27 cellular contexts compared by ENCODE assay signal in genomic region chr1:218324226-218324580, GRCh38.
"Had no signal": no experiment of that assay in that cellular context is flagged by ENCODE, and none has a peak within 500 bp of the region (broad histone marks: within the 10 kb centered on the region; RNA-seq: fewer than 3 reads in every experiment).

No MANE protein-coding gene starts in this region.

- H3K27me3 Mint-ChIP-seq: activated B cell treated with CpG ODN at 0.5 μM for 24 hours; activated CD4-positive, alpha-beta memory T cell treated with anti-CD3 and anti-CD28 coated beads for 36 hours; activated CD4-positive, alpha-beta T cell treated with anti-CD3 and anti-CD28 coated beads, Interleukin-2, amount 10 ng/mL, durations not matched to agents 7 days and 5 days had no signal

- H3K27ac Mint-ChIP-seq: activated B cell treated with CpG ODN at 0.5 μM for 24 hours; activated CD4-positive, alpha-beta memory T cell treated with anti-CD3 and anti-CD28 coated beads for 36 hours; activated CD4-positive, alpha-beta T cell treated with anti-CD3 and anti-CD28 coated beads, Interleukin-2, amount 10 ng/mL, durations not matched to agents 7 days and 5 days; activated naive CD4-positive, alpha-beta T cell treated with anti-CD3 and anti-CD28 coated beads, Interleukin-2, amount 50 U/mL, for 72 hours; T-helper 1 cell treated with Interleukin-12 subunit alpha and Interleukin-12 subunit beta and Interleukin-4 antibody, amounts not matched to agents 30 μg/mL and 1 μg/mL, for 36 hours had no signal

- H3K9me3 Mint-ChIP-seq: activated B cell treated with CpG ODN at 0.5 μM for 24 hours; activated CD4-positive, alpha-beta memory T cell treated with anti-CD3 and anti-CD28 coated beads for 36 hours; activated CD4-positive, alpha-beta T cell treated with anti-CD3 and anti-CD28 coated beads, Interleukin-2, amount 10 ng/mL, durations not matched to agents 7 days and 5 days; activated naive CD4-positive, alpha-beta T cell treated with anti-CD3 and anti-CD28 coated beads, Interleukin-2, amount 50 U/mL, for 72 hours; activated T-cell treated with anti-CD3 and anti-CD28 coated beads, Interleukin-2, amount 50 U/mL, for 4 hours; T-helper 1 cell treated with Interleukin-12 subunit alpha and Interleukin-12 subunit beta and Interleukin-4 antibody, amounts not matched to agents 30 μg/mL and 1 μg/mL, for 36 hours had no signal

- H3K4me1 Mint-ChIP-seq: activated B cell treated with CpG ODN at 0.5 μM for 24 hours; activated CD4-positive, alpha-beta T cell treated with anti-CD3 and anti-CD28 coated beads, Interleukin-2, amount 10 ng/mL, durations not matched to agents 7 days and 5 days had no signal

- ATAC-seq: activated naive CD4-positive, alpha-beta T cell treated with anti-CD3 and anti-CD28 coated beads, Interleukin-2, amount 50 U/mL, for 72 hours; Panc1; Right ventricle myocardium inferior had no signal

- H3K27ac ChIP-seq: breast epithelium, SJCRH30 had no signal

- H3K4me3 ChIP-seq: breast epithelium, SJCRH30 had no signal

- H3K27me3 ChIP-seq: breast epithelium, SJCRH30 had no signal

- H3K4me1 ChIP-seq: breast epithelium, SJCRH30 had no signal

- H3K4me3 Mint-ChIP-seq: activated B cell treated with CpG ODN at 0.5 μM for 24 hours; activated CD4-positive, alpha-beta memory T cell treated with anti-CD3 and anti-CD28 coated beads for 36 hours; activated CD4-positive, alpha-beta T cell treated with anti-CD3 and anti-CD28 coated beads, Interleukin-2, amount 10 ng/mL, durations not matched to agents 7 days and 5 days; activated T-cell treated with anti-CD3 and anti-CD28 coated beads, Interleukin-2, amount 50 U/mL, for 4 hours; T-helper 1 cell treated with Interleukin-12 subunit alpha and Interleukin-12 subunit beta and Interleukin-4 antibody, amounts not matched to agents 30 μg/mL and 1 μg/mL, for 36 hours had no signal

- H3K9me3 ChIP-seq: breast epithelium, SJCRH30 had no signal

- DNase-seq: activated B cell treated with CpG ODN at 0.5 μM for 24 hours; activated CD4-positive, alpha-beta memory T cell treated with anti-CD3 and anti-CD28 coated beads for 36 hours; activated CD4-positive, alpha-beta T cell treated with anti-CD3 and anti-CD28 coated beads for 1 hour; activated CD4-positive, alpha-beta T cell treated with anti-CD3 and anti-CD28 coated beads, Interleukin-2, amount 10 ng/mL, durations not matched to agents 7 days and 5 days; activated CD8-positive, alpha-beta memory T cell treated with anti-CD3 and anti-CD28 coated beads for 24 hours; activated effector memory CD4-positive, alpha-beta T cell treated with anti-CD3 and anti-CD28 coated beads, Interleukin-2, amount 50 U/mL, for 16 hours; activated naive CD4-positive, alpha-beta T cell treated with Interleukin-2 at 50 U/mL for 16 hours; activated T-cell treated with anti-CD3 and anti-CD28 coated beads, Interleukin-2, amount 50 U/mL, for 4 hours; caudate nucleus; Kasumi-1; KBM-7; NCI-H1105 treated with DMSO at 0.1 percent for 48 hours; NCI-H146; NCI-H187 treated with DMSO at 0.1 percent for 48 hours; NCI-H2081 treated with DMSO at 0.1 percent for 48 hours; NCI-H2227 treated with DMSO at 0.1 percent for 48 hours; NCI-H526; NK-92 treated with Interleukin-12 subunit alpha and Interleukin-12 subunit beta, amount 100 ng/mL, for 24 hours; OCI-M1; RPMI8226; SJCRH30; T-helper 9 cell had no signal
